8 cellular contexts compared by ENCODE assay signal in the genomic region with DNA sequence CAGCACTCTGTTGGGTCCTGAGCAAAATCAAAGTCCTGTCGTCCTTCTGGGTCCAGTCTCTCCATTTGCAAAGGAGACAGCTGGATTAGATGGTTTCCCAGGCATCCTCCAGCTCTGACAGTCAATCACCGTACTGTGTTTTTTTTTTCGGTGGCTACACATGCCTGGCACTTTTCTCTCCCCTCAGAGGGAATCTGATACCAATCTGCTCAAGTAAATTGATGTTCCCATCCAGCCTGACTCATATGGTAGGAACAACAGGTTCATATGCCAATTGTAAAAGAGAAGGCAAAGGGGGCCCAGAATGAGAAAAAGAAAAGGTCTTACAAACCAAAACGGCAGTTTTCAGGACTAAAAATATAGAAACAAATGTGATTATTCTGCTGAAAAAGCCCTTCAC. TPM values are rescaled to one million over a fixed set of nuclear protein-coding genes. Genes with fewer than 3 reads are reported as not detected.
DNase-seq lines count a peak whose midpoint lies in the region; ATAC-seq and TF ChIP-seq lines count a peak whose summit lies in the region.

No MANE protein-coding gene starts in this region.

- no peaks in the 10 kb centered on the region for H3K36me3 ChIP-seq in endocrine pancreas (ENCODE audit: control insufficient read depth, insufficient read depth, low read length)

- no peaks in the 10 kb centered on the region for H3K27me3 Mint-ChIP-seq in osteocyte (ENCODE audit: unreplicated experiment)

- DNase-seq in D341Med (ENCODE audit: low spot score) (peak; percentile 50), NCI-H2171 (lab: John Stamatoyannopoulos, UW) (peak; percentile 63), osteocyte (ENCODE audit: extremely low spot score, unreplicated experiment) (no peak), RKO (ENCODE audit: low spot score) (no peak), NCI-H187 (lab: John Stamatoyannopoulos, UW) (no peak)

- no peak for TF ChIP-seq CTCF in osteocyte (IDR thresholded peaks at IDR 0.05)

- peak overlapping the region; percentile 50 for H3K9ac ChIP-seq in endocrine pancreas (ENCODE audit: control insufficient read depth, insufficient read depth, low read length)

- peaks cover 22% of the 10 kb centered on the region for H3K4me1 ChIP-seq in endocrine pancreas (ENCODE audit: control insufficient read depth, insufficient read depth, low read length)

- ATAC-seq in GM21360 (IDR thresholded peaks at IDR 0.05; ENCODE audit: unreplicated experiment) (no peak), GM19467 (IDR thresholded peaks at IDR 0.05; ENCODE audit: unreplicated experiment) (no peak)

- H3K27ac Mint-ChIP-seq in osteocyte (ENCODE audit: unreplicated experiment) = peak overlapping the region; percentile 91

- peak overlapping the region; percentile 84 for H3K4me3 Mint-ChIP-seq in osteocyte (ENCODE audit: unreplicated experiment)

- no peaks in the 10 kb centered on the region for H3K27me3 ChIP-seq in endocrine pancreas (ENCODE audit: control insufficient read depth, insufficient read depth, low read length)

- peaks cover 38% of the 10 kb centered on the region for H3K4me1 Mint-ChIP-seq in osteocyte (ENCODE audit: unreplicated experiment)

- no peaks in the 10 kb centered on the region for H3K9me3 ChIP-seq in endocrine pancreas (ENCODE audit: control insufficient read depth, low read length)

- H3K9me3 Mint-ChIP-seq in osteocyte (ENCODE audit: unreplicated experiment) = no peaks in the 10 kb centered on the region

- peaks cover 6% of the 10 kb centered on the region for H3K36me3 Mint-ChIP-seq in osteocyte (ENCODE audit: unreplicated experiment)

- peak overlapping the region; percentile 86 for H3K4me3 ChIP-seq in endocrine pancreas (ENCODE audit: control insufficient read depth, insufficient read depth, low read length)

RNA-seq across cellular contexts. Expression of a gene that starts 1.2 kb away (rescaled TPM):
- total RNA-seq in osteocyte = 20.5 and 21.0 TPM in 2 replicates

RNA-seq across cellular contexts. Expression of a gene that starts 17.4 kb away (rescaled TPM):
- total RNA-seq in osteocyte = 77.2 and 85.9 TPM in 2 replicates

Comparison
In these comparisons a context has a peak if more than half of its experiments do, and no peak if none do; other contexts are left out.
1. DNase-seq: peak in D341Med (single experiment) and NCI-H2171 (single experiment); none in osteocyte (single experiment), RKO (single experiment) and NCI-H187 (0 of 2).